Comparison of ENCODE assay signal across 15 cellular contexts in genomic region chr2:100018794-100019193, GRCh38.
DNase-seq lines count a peak whose midpoint lies in the region; ATAC-seq and TF ChIP-seq lines count a peak whose summit lies in the region.
"Had no signal": no experiment of that assay in that cellular context is flagged by ENCODE, and none has a peak within 500 bp of the region (broad histone marks: within the 10 kb centered on the region; RNA-seq: fewer than 3 reads in every experiment).

No MANE protein-coding gene starts in this region.

- peaks cover 9% of the 10 kb centered on the region for H3K4me1 ChIP-seq in HEK293 (ENCODE audit: control insufficient read depth, insufficient read depth, low read length)
- peaks cover 27% of the 10 kb centered on the region for H3K4me1 ChIP-seq in adipocyte (ENCODE audit: control insufficient read depth, insufficient read depth, low read length)
- H3K4me1 ChIP-seq in breast epithelium: no peaks in the 10 kb centered on the region
- H3K4me1 ChIP-seq in adrenal gland (replicated peaks in 1 of 2): peaks cover 0 to 6% of the 10 kb centered on the region in 2 donors

- H3K9me3 ChIP-seq in HEK293 (ENCODE audit: control insufficient read depth, insufficient read depth, low read depth, low read length) (no peaks in the 10 kb centered on the region), adipocyte (ENCODE audit: control insufficient read depth, low read length) (no peaks in the 10 kb centered on the region), breast epithelium (no peaks in the 10 kb centered on the region), adrenal gland (replicated peaks in 1 of 3) (no peaks in the 10 kb centered on the region)
- H3K9me3 ChIP-seq: A549, tibial artery had no signal

- CTCF ChIA-PET in HEK293 (lab: Yijun Ruan, JAX): no interaction called here

- POLR2A ChIA-PET in HEK293 (lab: Yijun Ruan, JAX): no interaction called here

- WGBS in adrenal gland, 4 donors: 82 to 90% (median 82%) methylated on average over 6 of the region's 6 CpGs

- TF ChIP-seq CTCF in 22Rv1 (IDR thresholded peaks at IDR 0.05) (no peak), HEK293 (tag by site-specific recombination; IDR thresholded peaks at IDR 0.05) (no peak), foreskin fibroblast (IDR thresholded peaks at IDR 0.05; ENCODE audit: low read depth, low read length) (no peak), breast epithelium (IDR thresholded peaks at IDR 0.05) (no peak), adrenal gland (IDR thresholded peaks at IDR 0.05) (no peak)

- H3K36me3 ChIP-seq in HEK293 (ENCODE audit: control insufficient read depth in 2 of 2, insufficient read depth in 1 of 2, low read length in 2 of 2) (peaks cover 4 to 5% of the 10 kb centered on the region in 2 experiments; a peak in 2 of 3 replicates), adipocyte (ENCODE audit: control insufficient read depth, insufficient read depth, low read length, severe bottlenecking) (no peaks in the 10 kb centered on the region), breast epithelium (no peaks in the 10 kb centered on the region), adrenal gland (replicated peaks in 1 of 2) (no peaks in the 10 kb centered on the region)
- H3K36me3 ChIP-seq: tibial artery had no signal

- peak; percentile 73 for DNase-seq in adipocyte (ENCODE audit: low read depth)
- DNase-seq in foreskin fibroblast: peak; percentile 28 to 78
- DNase-seq in breast epithelium (ENCODE audit: low spot score in 2 of 2): no peak
- DNase-seq in adrenal gland: no peak
- DNase-seq in NCI-H146 (lab: John Stamatoyannopoulos, UW): no peak
- DNase-seq: activated effector memory CD4-positive, alpha-beta T cell treated with anti-CD3 and anti-CD28 coated beads, Interleukin-2, amount 50 U/mL, for 16 hours; erythroblast; NCI-H1417; NCI-H510A treated with DMSO at 0.1 percent for 48 hours; T1000; tibial artery had no signal

- no peak for TF ChIP-seq POLR2A in breast epithelium (IDR thresholded peaks at IDR 0.05)
- no peak for TF ChIP-seq POLR2A in adrenal gland (IDR thresholded peaks at IDR 0.05)

- no peak overlapping the region for H3K9ac ChIP-seq in adipocyte (ENCODE audit: low read length)

- intact Hi-C loops in breast epithelium (cut with DNase I; ENCODE audit: low total_unique reads): no loop called here
- intact Hi-C loops in adrenal gland (cut with DNase I): no loop called here

- H3K27me3 ChIP-seq in adipocyte (replicated peaks; ENCODE audit: control insufficient read depth, insufficient read depth, low read length): peaks cover 18% of the 10 kb centered on the region
- no peaks in the 10 kb centered on the region for H3K27me3 ChIP-seq in breast epithelium
- H3K27me3 ChIP-seq in adrenal gland: no peaks in the 10 kb centered on the region
- H3K27me3 ChIP-seq: tibial artery had no signal

- H3K27ac ChIP-seq in 22Rv1: peak overlapping the region; percentile 61
- H3K27ac ChIP-seq in HEK293 (ENCODE audit: extremely low read depth, low read depth, low read length): no peak overlapping the region
- H3K27ac ChIP-seq in breast epithelium: no peak overlapping the region
- H3K27ac ChIP-seq in adrenal gland: no peak overlapping the region
- H3K27ac ChIP-seq: A549, tibial artery had no signal

- ATAC-seq in HG02885 (IDR thresholded peaks at IDR 0.05; ENCODE audit: poor library complexity, unreplicated experiment): no peak
- ATAC-seq: A549 had no signal

- H3K4me3 ChIP-seq in HEK293 (ENCODE audit: low read depth, low read length): no peak overlapping the region
- H3K4me3 ChIP-seq in adipocyte (ENCODE audit: low read length): no peak overlapping the region
- H3K4me3 ChIP-seq in foreskin fibroblast (ENCODE audit: low read depth in 1 of 2, low read length in 2 of 2): no peak overlapping the region
- no peak overlapping the region for H3K4me3 ChIP-seq in breast epithelium
- H3K4me3 ChIP-seq in adrenal gland: no peak overlapping the region
- H3K4me3 ChIP-seq: A549, tibial artery had no signal

TF ChIP-seq in HEK293, 187 proteins besides CTCF, POLR2A, EP300 and RAD21:
- TF ChIP-seq REPIN1 (tag by site-specific recombination; IDR thresholded peaks at IDR 0.05; ENCODE audit: low read depth) (no peak), PRDM6 (tag by site-specific recombination; IDR thresholded peaks at IDR 0.05) (peak; percentile 62), ZNF701 (tag by site-specific recombination; IDR thresholded peaks at IDR 0.05) (no peak), OVOL3 (tag by site-specific recombination; IDR thresholded peaks at IDR 0.05) (no peak), ZNF132 (tag by site-specific recombination; IDR thresholded peaks at IDR 0.05; ENCODE audit: borderline replicate concordance) (no peak)

Comparison
In these comparisons a context has a peak if more than half of its experiments do, and no peak if none do; other contexts are left out.
1. DNase-seq: peak in adipocyte (single experiment) and foreskin fibroblast (2 of 2); none in breast epithelium (0 of 2), adrenal gland (0 of 7) and NCI-H146 (single experiment).